Comparison of ENCODE assay signal across 17 cellular contexts in genomic region chr16:89430436-89431157, GRCh38. TPM values are rescaled to one million over a fixed set of nuclear protein-coding genes. Genes with fewer than 3 reads are reported as not detected.
DNase-seq lines count a peak whose midpoint lies in the region; ATAC-seq and TF ChIP-seq lines count a peak whose summit lies in the region.
"Had no signal": no experiment of that assay in that cellular context is flagged by ENCODE, and none has a peak within 500 bp of the region (broad histone marks: within the 10 kb centered on the region; RNA-seq: fewer than 3 reads in every experiment).

No MANE protein-coding gene starts in this region.

- H3K27ac ChIP-seq in VCaP = peak overlapping the region; percentile 41; the same call in 1 of the 2 replicates
- peak overlapping the region in 3 of 5 donors; percentile 14 to 46 (median 25) for H3K27ac ChIP-seq in stomach
- H3K27ac ChIP-seq in ascending aorta = no peak overlapping the region
- H3K27ac ChIP-seq: gastrocnemius medialis, parathyroid adenoma, suprapubic skin had no signal

- H3K9me3 ChIP-seq in stomach = no peaks in the 10 kb centered on the region
- no peaks in the 10 kb centered on the region for H3K9me3 ChIP-seq in ascending aorta
- H3K9me3 ChIP-seq: gastrocnemius medialis, suprapubic skin had no signal

- H3K36me3 ChIP-seq in stomach (peaks cover 0 to 5% (median 0%) of the 10 kb centered on the region in 4 donors), ascending aorta (no peaks in the 10 kb centered on the region)
- H3K36me3 ChIP-seq: gastrocnemius medialis, suprapubic skin had no signal

- TF ChIP-seq POLR2A in stomach (IDR thresholded peaks at IDR 0.05) = no peak

- no peak for TF ChIP-seq EP300 in stomach (IDR thresholded peaks at IDR 0.05)

- peaks cover 36% of the 10 kb centered on the region for H3K4me1 Mint-ChIP-seq in activated CD4-positive, alpha-beta memory T cell treated with anti-CD3 and anti-CD28 coated beads for 36 hours (ENCODE audit: low read depth)
- H3K4me1 Mint-ChIP-seq in activated CD4-positive, alpha-beta memory T cell treated with anti-CD3 and anti-CD28 coated beads, Interleukin-2, amount 10 ng/mL, durations not matched to agents 7 days and 5 days = peaks cover 37% of the 10 kb centered on the region

- no peak for ATAC-seq in GM19467 (IDR thresholded peaks at IDR 0.05; ENCODE audit: unreplicated experiment)
- ATAC-seq: activated T-helper 17 cell treated with anti-CD3 and anti-CD28 coated beads, Interleukin-2, amount 50 U/mL, for 72 hours; gastrocnemius medialis had no signal

- H3K4me1 ChIP-seq in stomach = peaks cover 32 to 76% (median 59%) of the 10 kb centered on the region in 4 donors
- peaks cover 0 to 24% of the 10 kb centered on the region in 2 donors for H3K4me1 ChIP-seq in ascending aorta

- no peak overlapping the region for H3K4me3 Mint-ChIP-seq in activated CD4-positive, alpha-beta memory T cell treated with anti-CD3 and anti-CD28 coated beads for 36 hours
- H3K4me3 Mint-ChIP-seq in activated CD4-positive, alpha-beta memory T cell treated with anti-CD3 and anti-CD28 coated beads, Interleukin-2, amount 10 ng/mL, durations not matched to agents 7 days and 5 days = no peak overlapping the region
- H3K4me3 Mint-ChIP-seq: activated T-helper 17 cell treated with anti-CD3 and anti-CD28 coated beads, Interleukin-2, amount 50 U/mL, for 72 hours had no signal

- H3K27ac Mint-ChIP-seq in activated CD4-positive, alpha-beta memory T cell treated with anti-CD3 and anti-CD28 coated beads for 36 hours = peak overlapping the region; percentile 45
- H3K27ac Mint-ChIP-seq in activated CD4-positive, alpha-beta memory T cell treated with anti-CD3 and anti-CD28 coated beads, Interleukin-2, amount 10 ng/mL, durations not matched to agents 7 days and 5 days = no peak overlapping the region
- H3K27ac Mint-ChIP-seq: activated T-helper 17 cell treated with anti-CD3 and anti-CD28 coated beads, Interleukin-2, amount 50 U/mL, for 72 hours had no signal

- POLR2A ChIA-PET in activated CD4-positive, alpha-beta memory T cell treated with anti-CD3 and anti-CD28 coated beads for 36 hours (lab: Charles Lee) = no interaction called here
- POLR2A ChIA-PET in activated CD4-positive, alpha-beta memory T cell treated with anti-CD3 and anti-CD28 coated beads, Interleukin-2, amount 10 ng/mL, durations not matched to agents 7 days and 5 days (lab: Charles Lee) = no interaction called here

- peaks cover 15% of the 10 kb centered on the region for H3K36me3 Mint-ChIP-seq in activated CD4-positive, alpha-beta memory T cell treated with anti-CD3 and anti-CD28 coated beads for 36 hours
- peaks cover 28% of the 10 kb centered on the region for H3K36me3 Mint-ChIP-seq in activated CD4-positive, alpha-beta memory T cell treated with anti-CD3 and anti-CD28 coated beads, Interleukin-2, amount 10 ng/mL, durations not matched to agents 7 days and 5 days (ENCODE audit: low read depth)

- intact Hi-C loops in activated CD4-positive, alpha-beta memory T cell treated with anti-CD3 and anti-CD28 coated beads for 36 hours (cut with micrococcal nuclease) = no loop called here
- intact Hi-C loops in stomach (cut with DNase I; ENCODE audit: low total_unique reads) = no loop called here
- intact Hi-C loops in ascending aorta (cut with DNase I) = no loop called here

- H3K9me3 Mint-ChIP-seq in activated CD4-positive, alpha-beta memory T cell treated with anti-CD3 and anti-CD28 coated beads for 36 hours = no peaks in the 10 kb centered on the region
- no peaks in the 10 kb centered on the region for H3K9me3 Mint-ChIP-seq in activated CD4-positive, alpha-beta memory T cell treated with anti-CD3 and anti-CD28 coated beads, Interleukin-2, amount 10 ng/mL, durations not matched to agents 7 days and 5 days

- peak overlapping the region in 1 of 4 donors; percentile 13 for H3K4me3 ChIP-seq in stomach
- no peak overlapping the region for H3K4me3 ChIP-seq in ascending aorta
- H3K4me3 ChIP-seq: gastrocnemius medialis, suprapubic skin had no signal

- DNase-seq in activated CD4-positive, alpha-beta memory T cell treated with anti-CD3 and anti-CD28 coated beads for 36 hours = no peak
- no peak for DNase-seq in activated CD4-positive, alpha-beta memory T cell treated with anti-CD3 and anti-CD28 coated beads, Interleukin-2, amount 10 ng/mL, durations not matched to agents 7 days and 5 days
- peak; percentile 32 for DNase-seq in kidney tubule cell (ENCODE audit: low spot score)
- no peak for DNase-seq in stomach
- no peak for DNase-seq in ascending aorta (ENCODE audit: low spot score in 2 of 2)
- DNase-seq in NCI-H345 (lab: John Stamatoyannopoulos, UW) = no peak
- DNase-seq: activated CD4-positive, CD25-positive, alpha-beta regulatory T cell treated with anti-CD3 and anti-CD28 coated beads, Interleukin-2, amount 50 U/mL, for 72 hours; aorta; gastrocnemius medialis; immature natural killer cell; midbrain; NCI-H226 had no signal

- H3K27me3 Mint-ChIP-seq in activated CD4-positive, alpha-beta memory T cell treated with anti-CD3 and anti-CD28 coated beads for 36 hours = no peaks in the 10 kb centered on the region
- no peaks in the 10 kb centered on the region for H3K27me3 Mint-ChIP-seq in activated CD4-positive, alpha-beta memory T cell treated with anti-CD3 and anti-CD28 coated beads, Interleukin-2, amount 10 ng/mL, durations not matched to agents 7 days and 5 days
- H3K27me3 Mint-ChIP-seq: activated T-helper 17 cell treated with anti-CD3 and anti-CD28 coated beads, Interleukin-2, amount 50 U/mL, for 72 hours had no signal

- TF ChIP-seq CTCF in VCaP (conservative IDR thresholded peaks at IDR 0.05) (no peak), stomach (IDR thresholded peaks at IDR 0.05) (no peak), ascending aorta (IDR thresholded peaks at IDR 0.05) (no peak)

- CTCF ChIA-PET in activated CD4-positive, alpha-beta memory T cell treated with anti-CD3 and anti-CD28 coated beads for 36 hours (lab: Charles Lee) = no interaction called here
- CTCF ChIA-PET in activated CD4-positive, alpha-beta memory T cell treated with anti-CD3 and anti-CD28 coated beads, Interleukin-2, amount 10 ng/mL, durations not matched to agents 7 days and 5 days (lab: Charles Lee) = no interaction called here

- H3K27me3 ChIP-seq in stomach (no peaks in the 10 kb centered on the region), ascending aorta (no peaks in the 10 kb centered on the region)
- H3K27me3 ChIP-seq: gastrocnemius medialis, suprapubic skin had no signal

- WGBS in stomach, 5 donors = 56 to 67% (median 59%) methylated on average over 19 of the region's 19 CpGs

RNA-seq across cellular contexts. Expression of gene ANKRD11, which starts 59.8 kb away (rescaled TPM):
- total RNA-seq in activated CD4-positive, alpha-beta memory T cell treated with anti-CD3 and anti-CD28 coated beads for 36 hours = 100 to 1,000 TPM; 126 to 133 TPM
- 100 to 1,000 TPM; 199 to 208 TPM for total RNA-seq in activated CD4-positive, alpha-beta memory T cell treated with anti-CD3 and anti-CD28 coated beads, Interleukin-2, amount 10 ng/mL, durations not matched to agents 7 days and 5 days
- total RNA-seq in stomach = 100 to 1,000 TPM in 4 of 5 donors, 10 to 100 TPM in 1; 60.2 to 350 (median 136) TPM
- polyA plus RNA-seq in stomach = 10 to 100 TPM; 25.4 to 39.0 (median 38.8) TPM
- total RNA-seq in ascending aorta = 124 TPM

Comparison
In these comparisons a context has a peak if more than half of its experiments do, and no peak if none do; other contexts are left out.
1. H3K27ac ChIP-seq: peak in VCaP (single experiment) and stomach (3 of 5); none in ascending aorta (0 of 2).